1 cellular context compared by ENCODE assay signal in genomic region chr12:94143444-94143843, GRCh38.
TF ChIP-seq lines count a peak whose summit lies in the region.

No MANE protein-coding gene starts in this region.

TF ChIP-seq in HepG2, 621 proteins besides CTCF, POLR2A, EP300 and RAD21 (continued from another document):
- TF ChIP-seq STAT6 (CRISPR knock-in tag; IDR thresholded peaks at IDR 0.05; ENCODE audit: borderline replicate concordance) (no peak), ZNF230 (CRISPR knock-in tag; IDR thresholded peaks at IDR 0.05) (no peak), SRSF1 (optimal IDR thresholded peaks at IDR 0.05; ENCODE audit: low read depth, low read length) (no peak), FOXO1 (CRISPR knock-in tag; IDR thresholded peaks at IDR 0.05) (no peak), ZNF431 (CRISPR knock-in tag; IDR thresholded peaks at IDR 0.05; ENCODE audit: borderline replicate concordance, low read depth) (no peak), PBX2 (CRISPR knock-in tag; IDR thresholded peaks at IDR 0.05) (no peak)
